1 cellular context compared by ENCODE assay signal in genomic region chr22:39454385-39454871, GRCh38.
TF ChIP-seq lines count a peak whose summit lies in the region.

No MANE protein-coding gene starts in this region.

TF ChIP-seq in K562, 482 proteins besides CTCF, POLR2A, EP300 and RAD21:
- TF ChIP-seq ADNP (tag; IDR thresholded peaks at IDR 0.05): peak; percentile 28; the same call in 1 of the 2 replicates
- no peak for TF ChIP-seq UBTF (IDR thresholded peaks at IDR 0.05; ENCODE audit: borderline replicate concordance in 1 of 2, low read depth in 2 of 2, low read length in 2 of 2)
- TF ChIP-seq ZNF696 (CRISPR knock-in tag; conservative IDR thresholded peaks at IDR 0.05): no peak
- TF ChIP-seq RBBP5 (IDR thresholded peaks at IDR 0.05; ENCODE audit: borderline replicate concordance, insufficient read depth, low read length, poor library complexity, severe bottlenecking): peak; percentile 10
- TF ChIP-seq HSF4 (CRISPR knock-in tag; IDR thresholded peaks at IDR 0.05; ENCODE audit: borderline replicate concordance): no peak
- no peak for TF ChIP-seq RBM22 (IDR thresholded peaks at IDR 0.05; ENCODE audit: low read depth, low read length, poor library complexity, severe bottlenecking)
- TF ChIP-seq TFAP4 (CRISPR knock-in tag; IDR thresholded peaks at IDR 0.05; ENCODE audit: borderline replicate concordance): peak; percentile 62; the same call in 1 of the 2 replicates
- no peak for TF ChIP-seq PRMT5 (CRISPR knock-in tag; IDR thresholded peaks at IDR 0.05)
- TF ChIP-seq NUFIP1 (IDR thresholded peaks at IDR 0.05; ENCODE audit: partially characterized antibody): no peak
- no peak for TF ChIP-seq SFPQ (IDR thresholded peaks at IDR 0.05; ENCODE audit: low read depth, low read length)
- TF ChIP-seq BRCA1 (IDR thresholded peaks at IDR 0.05): no peak
- no peak for TF ChIP-seq BRCA1 (CRISPR knock-in tag; IDR thresholded peaks at IDR 0.05)
- TF ChIP-seq HDAC2 (IDR thresholded peaks at IDR 0.05): 0 out of 2 replicates have a peak, but pooled peaks have one; percentile 4
- peak; percentile 24; the same call in 1 of the 2 replicates for TF ChIP-seq VEZF1 (CRISPR knock-in tag; IDR thresholded peaks at IDR 0.05)
- TF ChIP-seq CXXC5 (CRISPR knock-in tag; IDR thresholded peaks at IDR 0.05): no peak
- TF ChIP-seq CTBP1 (IDR thresholded peaks at IDR 0.05; ENCODE audit: borderline replicate concordance): 0 out of 2 replicates have a peak, but pooled peaks have one; percentile 0
- no peak for TF ChIP-seq NR1H2 (CRISPR knock-in tag; IDR thresholded peaks at IDR 0.05)
